In the genomic region with DNA sequence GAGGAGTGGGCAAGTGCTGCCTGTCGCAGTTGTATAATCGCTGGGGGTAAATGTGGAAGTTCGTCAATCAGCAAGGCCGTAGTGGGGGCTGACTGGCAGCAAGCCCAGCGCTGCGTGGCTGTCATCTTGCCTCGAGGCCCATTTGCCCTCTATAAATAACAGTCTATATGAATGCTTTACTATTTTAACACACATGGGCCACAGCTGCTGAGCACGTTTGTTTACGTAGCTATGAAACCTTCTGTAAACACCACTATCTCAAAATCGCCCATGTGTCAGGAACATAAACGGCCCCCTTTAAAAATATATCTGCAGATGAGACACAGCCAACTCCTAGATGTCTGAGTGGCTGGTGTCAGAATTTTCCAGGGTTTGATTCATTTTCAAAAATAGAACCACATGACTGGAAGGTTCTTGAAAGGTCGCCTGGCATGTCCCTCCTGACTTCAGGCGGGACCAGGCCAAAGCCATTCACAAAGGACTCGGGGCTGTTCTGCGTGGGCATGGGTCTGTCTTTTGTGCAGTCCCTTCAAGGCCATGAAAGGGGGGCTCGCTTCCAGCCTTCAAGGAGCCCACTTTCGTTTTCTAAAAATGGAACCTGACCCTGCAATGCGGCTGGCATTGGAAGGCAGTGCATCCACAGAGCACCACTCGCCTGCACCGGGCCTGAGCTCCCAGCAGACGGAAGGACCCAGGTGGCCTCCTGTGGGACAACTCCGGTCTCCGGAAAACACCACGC, we compare ENCODE assay signal across 12 cellular contexts.
DNase-seq lines count a peak whose midpoint lies in the region; FAIRE-seq and TF ChIP-seq lines count a peak whose summit lies in the region.
"Had no signal": no experiment of that assay in that cellular context is flagged by ENCODE, and none has a peak within 500 bp of the region (broad histone marks: within the 10 kb centered on the region; RNA-seq: fewer than 3 reads in every experiment).

No MANE protein-coding gene starts in this region.

- H4K20me1 ChIP-seq in smooth muscle cell (ENCODE audit: low read depth): no peaks in the 10 kb centered on the region

- no peaks in the 10 kb centered on the region for H3F3A ChIP-seq in smooth muscle cell (ENCODE audit: low read depth)

- no peak overlapping the region for H3K4me2 ChIP-seq in smooth muscle cell
- H3K4me2 ChIP-seq: KMS-11, neural progenitor cell had no signal

- no peaks in the 10 kb centered on the region for H3K79me2 ChIP-seq in smooth muscle cell (ENCODE audit: low read depth)

- H3K9me3 ChIP-seq in cardiac muscle cell (ENCODE audit: low read depth): no peaks in the 10 kb centered on the region
- no peaks in the 10 kb centered on the region for H3K9me3 ChIP-seq in small intestine (ENCODE audit: control insufficient read depth, low read depth)
- H3K9me3 ChIP-seq in smooth muscle cell (replicated peaks; ENCODE audit: low read depth): no peaks in the 10 kb centered on the region

- no peak overlapping the region for H2AFZ ChIP-seq in smooth muscle cell (ENCODE audit: low read depth)
- H2AFZ ChIP-seq: neural progenitor cell had no signal

- DNase-seq in NCI-H2171 treated with DMSO at 0.1 percent for 48 hours (lab: John Stamatoyannopoulos, UW): peak; percentile 69
- DNase-seq in NCI-H2171 (lab: John Stamatoyannopoulos, UW): no peak
- peak; percentile 7 to 19 for DNase-seq in cardiac muscle cell (ENCODE audit: low read depth in 1 of 2, low spot score in 1 of 2)
- peak; percentile 11 for DNase-seq in small intestine
- DNase-seq in NCI-H1930 (lab: John Stamatoyannopoulos, UW): no peak
- DNase-seq in smooth muscle cell (lab: John Stamatoyannopoulos, UW; ENCODE audit: unreplicated experiment): no peak
- DNase-seq in NCI-H128 (lab: John Stamatoyannopoulos, UW; ENCODE audit: unreplicated experiment): no peak
- DNase-seq: immature natural killer cell; stimulated activated naive B cell treated with anti-CD40 and anti-IgM and Interleukin-4, amounts not matched to agents 10 μg/mL and 1 μg/mL and 100 μg/mL, for 72 hours had no signal

- H3K27me3 ChIP-seq in cardiac muscle cell (no peaks in the 10 kb centered on the region), small intestine (ENCODE audit: control insufficient read depth in 2 of 2, insufficient read depth in 2 of 2, low read length in 2 of 2) (no peaks in the 10 kb centered on the region), smooth muscle cell (ENCODE audit: low read depth) (no peaks in the 10 kb centered on the region)
- H3K27me3 ChIP-seq: neural progenitor cell had no signal

- H3K4me3 ChIP-seq in cardiac muscle cell: no peak overlapping the region
- H3K4me3 ChIP-seq in small intestine (ENCODE audit: low read depth in 1 of 2, low read length in 2 of 2): no peak overlapping the region
- no peak overlapping the region for H3K4me3 ChIP-seq in smooth muscle cell
- H3K4me3 ChIP-seq: neural progenitor cell had no signal

- no peak for TF ChIP-seq CTCF in cardiac muscle cell (IDR thresholded peaks at IDR 0.05; ENCODE audit: low read depth, low read length)
- no peak for TF ChIP-seq CTCF in smooth muscle cell (IDR thresholded peaks at IDR 0.05; ENCODE audit: borderline replicate concordance, insufficient read depth, poor library complexity, severe bottlenecking)

- H3K4me1 ChIP-seq in cardiac muscle cell (ENCODE audit: low read depth) (peaks cover 15% of the 10 kb centered on the region), small intestine (ENCODE audit: control insufficient read depth in 2 of 2, insufficient read depth in 1 of 2, low read depth in 1 of 2, low read length in 1 of 2) (no peaks in the 10 kb centered on the region), smooth muscle cell (ENCODE audit: low read depth) (no peaks in the 10 kb centered on the region)
- H3K4me1 ChIP-seq: neural progenitor cell had no signal

- H3K9ac ChIP-seq in smooth muscle cell (ENCODE audit: low read depth): no peak overlapping the region
- H3K9ac ChIP-seq: KMS-11, neural progenitor cell had no signal

- H3K27ac ChIP-seq in cardiac muscle cell (peak overlapping the region; percentile 75), small intestine (ENCODE audit: low read depth in 1 of 2, low read length in 1 of 2) (no peak overlapping the region), smooth muscle cell (ENCODE audit: low read depth) (no peak overlapping the region)
- H3K27ac ChIP-seq: KMS-11, neural progenitor cell had no signal

- H3K36me3 ChIP-seq in cardiac muscle cell (no peaks in the 10 kb centered on the region), small intestine (ENCODE audit: control insufficient read depth in 2 of 2, insufficient read depth in 2 of 2, low read length in 2 of 2) (no peaks in the 10 kb centered on the region), smooth muscle cell (ENCODE audit: low read depth) (no peaks in the 10 kb centered on the region)
- H3K36me3 ChIP-seq: neural progenitor cell had no signal

- no peak for FAIRE-seq in small intestine (lab: Jason Lieb, UNC)

- WGBS in small intestine, 3 donors: 51 to 57% (median 57%) methylated on average over 24 of the region's 24 CpGs
- WGBS in smooth muscle cell (ENCODE audit: low lambda C conversion rate): 67% methylated on average over 24 of the region's 24 CpGs

TF ChIP-seq in PFSK-1, 5 proteins besides CTCF, POLR2A, EP300 and RAD21:
- TF ChIP-seq FOXP2 (optimal IDR thresholded peaks at IDR 0.05; ENCODE audit: borderline replicate concordance, extremely low read depth, extremely low read length, insufficient read depth): peak; percentile 40
- TF ChIP-seq TAF1 (IDR thresholded peaks at IDR 0.05; ENCODE audit: borderline replicate concordance, insufficient read depth, low read length): no peak

Comparison
In these comparisons a context has a peak if more than half of its experiments do, and no peak if none do; other contexts are left out.
1. DNase-seq: peak in NCI-H2171 treated with DMSO at 0.1 percent for 48 hours (single experiment), cardiac muscle cell (2 of 2) and small intestine (single experiment); none in NCI-H2171 (single experiment), NCI-H1930 (0 of 2), smooth muscle cell (single experiment) and NCI-H128 (single experiment).